Comparison of ENCODE assay signal across 9 cellular contexts in genomic region chr1:177256153-177256814, GRCh38.
DNase-seq lines count a peak whose midpoint lies in the region; ATAC-seq, FAIRE-seq and TF ChIP-seq lines count a peak whose summit lies in the region.
"Had no signal": no experiment of that assay in that cellular context is flagged by ENCODE, and none has a peak within 500 bp of the region (broad histone marks: within the 10 kb centered on the region; RNA-seq: fewer than 3 reads in every experiment).

No MANE protein-coding gene starts in this region.

- in situ Hi-C loops in astrocyte of the spinal cord (cut with HindIII; ENCODE audit: low sequenced_read_pairs) = no loop called here

- H3K4me1 ChIP-seq in BLaER1 treated with 17β-estradiol and CSF1 and Interleukin-3, amounts not matched to agents 10 nM and 100 nM = peaks cover 0 to 16% (median 13%) of the 10 kb centered on the region in 10 experiments; a peak in 16 of 20 replicates

- peak overlapping the region; percentile 10 to 40 (median 24); a peak in 20 of 22 replicates for H3K4me2 ChIP-seq in BLaER1 treated with 17β-estradiol and CSF1 and Interleukin-3, amounts not matched to agents 10 nM and 100 nM

- H3K27me3 ChIP-seq in BLaER1 treated with 17β-estradiol and CSF1 and Interleukin-3, amounts not matched to agents 10 nM and 100 nM = no peaks in the 10 kb centered on the region
- H3K27me3 ChIP-seq: neutrophil had no signal

- H3K9ac ChIP-seq in BLaER1 treated with 17β-estradiol and CSF1 and Interleukin-3, amounts not matched to agents 10 nM and 100 nM = no peak overlapping the region

- FAIRE-seq in GM19239 (lab: Jason Lieb, UNC) = no peak

- H3K9me3 ChIP-seq in BLaER1 treated with 17β-estradiol and CSF1 and Interleukin-3, amounts not matched to agents 10 nM and 100 nM (replicated peaks in 1 of 11) = 0 out of 22 replicates have a peak, but pooled peaks cover 0 to 7% (median 0%) of the 10 kb centered on the region in 11 experiments
- H3K9me3 ChIP-seq: neutrophil had no signal

- no peak for ATAC-seq in HG02938 (IDR thresholded peaks at IDR 0.05; ENCODE audit: unreplicated experiment)

- TF ChIP-seq CTCF in astrocyte of the spinal cord (IDR thresholded peaks at IDR 0.05; ENCODE audit: low read depth, low read length) = peak; percentile 72

- H3K27ac ChIP-seq in BLaER1 treated with 17β-estradiol and CSF1 and Interleukin-3, amounts not matched to agents 10 nM and 100 nM = no peak overlapping the region
- peak overlapping the region; percentile 31 for H3K27ac ChIP-seq in temporal lobe (ENCODE audit: low read depth, low read length)
- H3K27ac ChIP-seq: neutrophil had no signal

- no peaks in the 10 kb centered on the region for H3K36me3 ChIP-seq in BLaER1 treated with 17β-estradiol and CSF1 and Interleukin-3, amounts not matched to agents 10 nM and 100 nM
- H3K36me3 ChIP-seq: neutrophil had no signal

- DNase-seq in GM19239 (ENCODE audit: insufficient read length, low spot score) (peak; percentile 6), NCI-H187 (lab: John Stamatoyannopoulos, UW) (peak; percentile 87 to 91), astrocyte of the spinal cord (ENCODE audit: low read depth, low spot score) (peak; percentile 94), iPS-NIHi7 (ENCODE audit: extremely low spot score) (peak; percentile 87)
- no peak for DNase-seq in activated CD8-positive, alpha-beta memory T cell treated with anti-CD3 and anti-CD28 coated beads, Interleukin-2, amount 50 U/mL, for 4 hours

- H4K20me1 ChIP-seq in BLaER1 treated with 17β-estradiol and CSF1 and Interleukin-3, amounts not matched to agents 10 nM and 100 nM = no peaks in the 10 kb centered on the region

- H3K4me3 ChIP-seq in BLaER1 treated with 17β-estradiol and CSF1 and Interleukin-3, amounts not matched to agents 10 nM and 100 nM = no peak overlapping the region
- no peak overlapping the region for H3K4me3 ChIP-seq in astrocyte of the spinal cord (ENCODE audit: low read depth, low read length)
